Comparison of ENCODE assay signal across 23 cellular contexts in genomic region chr1:20368866-20369545, GRCh38.
DNase-seq lines count a peak whose midpoint lies in the region; FAIRE-seq and TF ChIP-seq lines count a peak whose summit lies in the region.
"Had no signal": no experiment of that assay in that cellular context is flagged by ENCODE, and none has a peak within 500 bp of the region (broad histone marks: within the 10 kb centered on the region; RNA-seq: fewer than 3 reads in every experiment).

No MANE protein-coding gene starts in this region.

- H3K9me3 Mint-ChIP-seq in type B pancreatic cell = no peaks in the 10 kb centered on the region
- H3K9me3 Mint-ChIP-seq: CD8-positive, alpha-beta T cell had no signal

- DNase-seq in NCI-H1436 (lab: John Stamatoyannopoulos, UW) (peak; percentile 48), NCI-H1436 treated with DMSO at 0.1 percent for 48 hours (lab: John Stamatoyannopoulos, UW) (no peak), D721Med (ENCODE audit: insufficient read length, low spot score) (peak; percentile 54), NCI-H82 (lab: John Stamatoyannopoulos, UW) (peak; percentile 73), sigmoid colon (peak; percentile 54), type B pancreatic cell (ENCODE audit: extremely low spot score, unreplicated experiment) (no peak)
- DNase-seq in activated naive CD4-positive, alpha-beta T cell (lab: John Stamatoyannopoulos, UW) = no peak
- DNase-seq: CD8-positive, alpha-beta T cell; GM23248; Karpas-422; NCI-H1092; NCI-H187 treated with DMSO at 0.1 percent for 48 hours; NCI-H2171 treated with DMSO at 0.1 percent for 48 hours; NCI-H345; NCI-H510A treated with DMSO at 0.1 percent for 48 hours; PC-3; SK-N-SH; SW 1271 had no signal

- peaks cover 0 to 22% (median 20%) of the 10 kb centered on the region in 4 donors for H3K4me1 ChIP-seq in sigmoid colon

- no peak overlapping the region for H3K4me3 Mint-ChIP-seq in type B pancreatic cell
- H3K4me3 Mint-ChIP-seq: B cell; CD8-positive, alpha-beta T cell had no signal

- TF ChIP-seq POLR2A in sigmoid colon (IDR thresholded peaks at IDR 0.05) = no peak

- H3K27ac ChIP-seq in sigmoid colon = no peak overlapping the region
- H3K27ac ChIP-seq: 22Rv1, C4-2B, GM23248 had no signal

- no peaks in the 10 kb centered on the region for H3K36me3 ChIP-seq in sigmoid colon

- no peak for FAIRE-seq in D721Med (lab: Jason Lieb, UNC)
- FAIRE-seq: GM18507, HepG2 had no signal

- no peaks in the 10 kb centered on the region for H3K36me3 Mint-ChIP-seq in type B pancreatic cell
- H3K36me3 Mint-ChIP-seq: CD8-positive, alpha-beta T cell had no signal

- peaks cover 96% of the 10 kb centered on the region for H3K27me3 Mint-ChIP-seq in type B pancreatic cell

- 82 to 92% methylated on average over 8 of the region's 8 CpGs for WGBS in sigmoid colon, 2 donors

- H3K27me3 ChIP-seq in sigmoid colon = peaks cover 21 to 82% (median 56%) of the 10 kb centered on the region in 3 donors

- no peak for TF ChIP-seq EP300 in sigmoid colon (IDR thresholded peaks at IDR 0.05)

- no peak overlapping the region for H3K27ac Mint-ChIP-seq in type B pancreatic cell
- H3K27ac Mint-ChIP-seq: B cell; CD8-positive, alpha-beta T cell had no signal

- no peak for TF ChIP-seq CTCF in D721Med (IDR thresholded peaks at IDR 0.05; ENCODE audit: insufficient read depth, missing control alignments)
- no peak for TF ChIP-seq CTCF in sigmoid colon (IDR thresholded peaks at IDR 0.05)
- no peak for TF ChIP-seq CTCF in type B pancreatic cell (conservative IDR thresholded peaks at IDR 0.05)

- intact Hi-C loops in sigmoid colon (cut with DNase I) = no loop called here

- H3K4me1 Mint-ChIP-seq in type B pancreatic cell (ENCODE audit: unreplicated experiment) = no peaks in the 10 kb centered on the region

- H3K9me3 ChIP-seq in sigmoid colon = no peaks in the 10 kb centered on the region
- H3K9me3 ChIP-seq: SK-N-SH had no signal

- no peak overlapping the region for H3K4me3 ChIP-seq in sigmoid colon
- H3K4me3 ChIP-seq: GM23248 had no signal

Comparison
In these comparisons a context has a peak if more than half of its experiments do, and no peak if none do; other contexts are left out.
1. DNase-seq: peak in NCI-H1436 (single experiment), D721Med (single experiment), NCI-H82 (single experiment) and sigmoid colon (single experiment); none in NCI-H1436 treated with DMSO at 0.1 percent for 48 hours (single experiment), activated naive CD4-positive, alpha-beta T cell (0 of 4) and type B pancreatic cell (single experiment).